Comparison of ENCODE assay signal across 14 cellular contexts in genomic region chr5:171615201-171616001, GRCh38.
A peak's percentile ranks its signal among the peaks of the same experiment; 100 is the strongest.
DNase-seq lines count a peak whose midpoint lies in the region; ATAC-seq and TF ChIP-seq lines count a peak whose summit lies in the region.
"Had no signal": no experiment of that assay in that cellular context is flagged by ENCODE, and none has a peak within 500 bp of the region (broad histone marks: within the 10 kb centered on the region; RNA-seq: fewer than 3 reads in every experiment).

No MANE protein-coding gene starts in this region.

- H3K27me3 ChIP-seq in PC-9 (ENCODE audit: insufficient read depth, low read depth) (no peaks in the 10 kb centered on the region), foreskin keratinocyte (peaks cover 27% of the 10 kb centered on the region)
- H3K27me3 ChIP-seq: BLaER1, ovary had no signal

- no peaks in the 10 kb centered on the region for H3K9me2 ChIP-seq in PC-9 (ENCODE audit: insufficient read depth)

- POLR2A ChIA-PET in PC-9 (lab: Charles Lee; ENCODE audit: unreplicated experiment): interaction anchor here (0.7 kb wide), 1 partner anchor 24 kb away, joined by 3 read pairs; no protein-coding TSS in a partner anchor

- H4K20me1 ChIP-seq in PC-9 (ENCODE audit: insufficient read depth): no peaks in the 10 kb centered on the region
- H4K20me1 ChIP-seq: BLaER1 had no signal

- H3K27ac Mint-ChIP-seq in nephron: peak overlapping the region in 2 of 3 experiments; percentile 23 to 69
- H3K27ac Mint-ChIP-seq: stimulated activated naive CD8-positive, alpha-beta T cell treated with anti-CD3 and anti-CD28 coated beads, Interleukin-15, Interleukin-2, amounts not matched to agents 100 ng/mL and 50 ng/mL, for 24 hours had no signal

- H3K36me3 Mint-ChIP-seq in nephron (ENCODE audit: low read depth): no peaks in the 10 kb centered on the region

- CTCF ChIA-PET in PC-9 (lab: Charles Lee): no interaction called here

- H3K4me3 Mint-ChIP-seq in nephron: no peak overlapping the region
- H3K4me3 Mint-ChIP-seq: stimulated activated naive CD8-positive, alpha-beta T cell treated with anti-CD3 and anti-CD28 coated beads, Interleukin-15, Interleukin-2, amounts not matched to agents 100 ng/mL and 50 ng/mL, for 24 hours had no signal

- no peak overlapping the region for H2AFZ ChIP-seq in PC-9

- ATAC-seq in foreskin keratinocyte (peak; percentile 25), GM18909 (IDR thresholded peaks at IDR 0.05; ENCODE audit: poor library complexity, unreplicated experiment) (no peak)

- no peak for TF ChIP-seq CTCF in PC-9 (conservative IDR thresholded peaks at IDR 0.05)
- TF ChIP-seq CTCF in foreskin keratinocyte (conservative IDR thresholded peaks at IDR 0.05): no peak
- no peak for TF ChIP-seq CTCF in nephron (IDR thresholded peaks at IDR 0.05; ENCODE audit: unreplicated experiment in 3 of 3)

- H3K4me1 ChIP-seq in PC-9 (replicated peaks; ENCODE audit: insufficient read depth) (peaks cover 18% of the 10 kb centered on the region), foreskin keratinocyte (no peaks in the 10 kb centered on the region)
- H3K4me1 ChIP-seq: BLaER1 had no signal

- DNase-seq in DMS53 treated with DMSO at 0.1 percent for 48 hours (lab: John Stamatoyannopoulos, UW; ENCODE audit: unreplicated experiment) (peak; percentile 13), PC-9 (peak; percentile 79 to 80), foreskin keratinocyte (no peak), NCI-H187 treated with DMSO at 0.1 percent for 48 hours (lab: John Stamatoyannopoulos, UW) (no peak), NCI-H524 treated with DMSO at 0.1 percent for 48 hours (lab: John Stamatoyannopoulos, UW) (no peak), cerebellum (ENCODE audit: low spot score) (no peak)
- DNase-seq: activated gamma-delta T cell; NCI-H774; ovary; stimulated activated CD4-positive, alpha-beta T cell treated with anti-CD3 and anti-CD28 coated beads, Interleukin-4, amount 100 ng/mL, for 1 hour had no signal

- BruUV-seq in PC-9 (replicated peaks; lab: Mats Ljungman, UMichigan): no TSS peak

- H3K4me2 ChIP-seq in PC-9: peak overlapping the region; percentile 13
- H3K4me2 ChIP-seq: BLaER1 had no signal

- no peaks in the 10 kb centered on the region for H3K9me3 ChIP-seq in PC-9 (ENCODE audit: insufficient read depth, low read depth)
- H3K9me3 ChIP-seq: BLaER1 had no signal

- H3K79me2 ChIP-seq in PC-9 (ENCODE audit: low read depth): no peaks in the 10 kb centered on the region

- H3K27ac ChIP-seq in PC-9 (no peak overlapping the region), foreskin keratinocyte (no peak overlapping the region)
- H3K27ac ChIP-seq: BLaER1, ovary had no signal

- H3K9me3 Mint-ChIP-seq in nephron: no peaks in the 10 kb centered on the region
- H3K9me3 Mint-ChIP-seq: stimulated activated naive CD8-positive, alpha-beta T cell treated with anti-CD3 and anti-CD28 coated beads, Interleukin-15, Interleukin-2, amounts not matched to agents 100 ng/mL and 50 ng/mL, for 24 hours had no signal

- peaks cover 25% of the 10 kb centered on the region for H3K4me1 Mint-ChIP-seq in nephron

- intact Hi-C loops in PC-9 (cut with micrococcal nuclease; ENCODE audit: unreplicated experiment): no loop called here

- H3K27me3 Mint-ChIP-seq in nephron (ENCODE audit: low read depth): peaks cover 31% of the 10 kb centered on the region

- H3K36me3 ChIP-seq in PC-9 (ENCODE audit: low read depth): no peaks in the 10 kb centered on the region
- H3K36me3 ChIP-seq: BLaER1, ovary had no signal

- no peaks in the 10 kb centered on the region for H3F3A ChIP-seq in PC-9 (ENCODE audit: insufficient read depth, low read depth)

- no peak overlapping the region for H3K4me3 ChIP-seq in PC-9
- H3K4me3 ChIP-seq: BLaER1, ovary had no signal

Comparison
In these comparisons a context has a peak if more than half of its experiments do, and no peak if none do; other contexts are left out.
1. DNase-seq: peak in DMS53 treated with DMSO at 0.1 percent for 48 hours (single experiment) and PC-9 (2 of 2); none in foreskin keratinocyte (0 of 2), NCI-H187 treated with DMSO at 0.1 percent for 48 hours (single experiment), NCI-H524 treated with DMSO at 0.1 percent for 48 hours (single experiment) and cerebellum (single experiment).